In the genomic region with DNA sequence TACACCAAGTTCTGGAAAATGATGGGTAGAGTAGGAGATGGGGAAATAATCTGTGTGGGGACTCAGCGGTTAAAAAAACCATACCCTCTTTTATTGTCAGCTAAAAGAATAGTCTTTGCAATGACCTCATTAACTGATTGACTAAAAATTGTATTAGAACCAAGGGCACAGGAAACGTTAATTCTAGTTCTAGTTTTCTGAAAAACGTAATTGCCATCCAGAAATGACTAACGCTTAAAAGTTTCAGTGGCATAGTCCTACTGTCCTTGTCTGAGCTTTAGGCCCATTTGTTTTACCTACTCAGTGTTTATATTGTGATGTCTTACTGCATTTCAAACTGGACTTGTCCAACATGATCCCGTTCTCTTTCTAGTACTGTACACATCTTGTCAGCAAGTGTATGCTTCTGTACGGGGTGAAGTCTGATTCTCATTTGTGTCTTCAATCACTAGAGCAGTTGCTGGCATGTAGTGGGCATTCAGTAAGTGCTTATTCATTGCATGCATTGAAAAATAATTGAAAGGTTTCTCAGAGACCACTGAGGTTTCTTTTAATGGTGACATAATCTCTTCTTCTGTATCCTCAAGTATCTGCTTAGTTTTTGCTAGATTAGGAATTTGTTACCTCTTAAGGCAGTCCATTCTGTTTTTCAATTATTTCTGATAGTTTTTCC, we compare ENCODE assay signal across 22 cellular contexts.
A peak's percentile ranks its signal among the peaks of the same experiment; 100 is the strongest.
DNase-seq lines count a peak whose midpoint lies in the region; ATAC-seq and TF ChIP-seq lines count a peak whose summit lies in the region.
"Had no signal": no experiment of that assay in that cellular context is flagged by ENCODE, and none has a peak within 500 bp of the region (broad histone marks: within the 10 kb centered on the region; RNA-seq: fewer than 3 reads in every experiment).

No MANE protein-coding gene starts in this region.

- DNase-seq in natural killer cell treated with Interleukin-12 subunit alpha and Interleukin-12 subunit beta and Interleukin-15 and Interleukin-18, amount 100 ng/mL, for 72 hours (ENCODE audit: low spot score): no peak
- DNase-seq in natural killer cell: no peak
- DNase-seq in stimulated activated effector memory CD8-positive, alpha-beta T cell treated with anti-CD3 and anti-CD28 coated beads, Interleukin-12 subunit alpha, Interleukin-12 subunit beta, amount 100 ng/mL, for 72 hours (ENCODE audit: low spot score in 2 of 2): no peak
- DNase-seq in Peyer's patch: no peak
- DNase-seq in NCI-H1105 (lab: John Stamatoyannopoulos, UW): no peak
- no peak for DNase-seq in activated CD4-positive, CD25-positive, alpha-beta regulatory T cell (lab: John Stamatoyannopoulos, UW)
- DNase-seq: ACHN; activated CD4-positive, alpha-beta T cell treated with anti-CD3 and anti-CD28 coated beads for 4 hours; activated CD8-positive, alpha-beta memory T cell treated with anti-CD3 and anti-CD28 coated beads, Interleukin-2, amount 50 U/mL, for 48 hours; amniotic stem cell; Calu3; IMR-90; MG63; NCI-H1436 treated with DMSO at 0.1 percent for 48 hours; NCI-H69; stimulated activated naive B cell treated with anti-CD40 and anti-IgM and Interleukin-4, amounts not matched to agents 10 μg/mL and 1 μg/mL and 100 μg/mL, for 72 hours had no signal

- H3K9me3 Mint-ChIP-seq in natural killer cell treated with Interleukin-12 subunit alpha and Interleukin-12 subunit beta and Interleukin-15 and Interleukin-18, amount 100 ng/mL, for 72 hours: no peaks in the 10 kb centered on the region
- peaks cover 0 to 2% of the 10 kb centered on the region in 2 donors for H3K9me3 Mint-ChIP-seq in natural killer cell
- peaks cover 9% of the 10 kb centered on the region for H3K9me3 Mint-ChIP-seq in stimulated activated effector memory CD8-positive, alpha-beta T cell treated with anti-CD3 and anti-CD28 coated beads, Interleukin-12 subunit alpha, Interleukin-12 subunit beta, amount 100 ng/mL, for 72 hours

- H3K4me1 ChIP-seq in Peyer's patch: no peaks in the 10 kb centered on the region

- no peak overlapping the region for H3K4me3 ChIP-seq in Peyer's patch
- H3K4me3 ChIP-seq: BLaER1 treated with 17β-estradiol and CSF1 and Interleukin-3, amounts not matched to agents 10 nM and 100 nM; cardiac muscle cell; GM23338; MG63 had no signal

- H3K27me3 Mint-ChIP-seq in natural killer cell treated with Interleukin-12 subunit alpha and Interleukin-12 subunit beta and Interleukin-15 and Interleukin-18, amount 100 ng/mL, for 72 hours: no peaks in the 10 kb centered on the region
- H3K27me3 Mint-ChIP-seq in natural killer cell (ENCODE audit: low read depth in 2 of 2): no peaks in the 10 kb centered on the region
- H3K27me3 Mint-ChIP-seq: stimulated activated naive B cell treated with anti-CD40 and anti-IgM and Interleukin-4, amounts not matched to agents 10 μg/mL and 1 μg/mL and 100 μg/mL, for 72 hours had no signal

- peaks cover 10 to 22% of the 10 kb centered on the region in 2 donors for H3K4me1 Mint-ChIP-seq in natural killer cell treated with Interleukin-12 subunit alpha and Interleukin-12 subunit beta and Interleukin-15 and Interleukin-18, amount 100 ng/mL, for 72 hours (ENCODE audit: low read depth in 2 of 2)
- peaks cover 16 to 18% of the 10 kb centered on the region in 2 donors for H3K4me1 Mint-ChIP-seq in natural killer cell
- peaks cover 27% of the 10 kb centered on the region for H3K4me1 Mint-ChIP-seq in stimulated activated effector memory CD8-positive, alpha-beta T cell treated with anti-CD3 and anti-CD28 coated beads, Interleukin-12 subunit alpha, Interleukin-12 subunit beta, amount 100 ng/mL, for 72 hours
- H3K4me1 Mint-ChIP-seq: GM23338; stimulated activated naive B cell treated with anti-CD40 and anti-IgM and Interleukin-4, amounts not matched to agents 10 μg/mL and 1 μg/mL and 100 μg/mL, for 72 hours had no signal

- no peak overlapping the region for H3K27ac ChIP-seq in Peyer's patch
- H3K27ac ChIP-seq: BLaER1 treated with 17β-estradiol and CSF1 and Interleukin-3, amounts not matched to agents 10 nM and 100 nM; cardiac muscle cell had no signal

- no peaks in the 10 kb centered on the region for H3K36me3 ChIP-seq in Peyer's patch
- H3K36me3 ChIP-seq: cardiac muscle cell had no signal

- H3K9me3 ChIP-seq in Peyer's patch: peaks cover 0 to 5% (median 0%) of the 10 kb centered on the region in 4 donors

- peaks cover 29% of the 10 kb centered on the region for H3K36me3 Mint-ChIP-seq in natural killer cell treated with Interleukin-12 subunit alpha and Interleukin-12 subunit beta and Interleukin-15 and Interleukin-18, amount 100 ng/mL, for 72 hours
- H3K36me3 Mint-ChIP-seq in natural killer cell: peaks cover 19% of the 10 kb centered on the region
- peaks cover 6% of the 10 kb centered on the region for H3K36me3 Mint-ChIP-seq in stimulated activated effector memory CD8-positive, alpha-beta T cell treated with anti-CD3 and anti-CD28 coated beads, Interleukin-12 subunit alpha, Interleukin-12 subunit beta, amount 100 ng/mL, for 72 hours

- TF ChIP-seq CTCF in natural killer cell (IDR thresholded peaks at IDR 0.05): no peak
- no peak for TF ChIP-seq CTCF in Peyer's patch (IDR thresholded peaks at IDR 0.05)

- peak overlapping the region in 1 of 2 donors; percentile 40 for H3K27ac Mint-ChIP-seq in natural killer cell treated with Interleukin-12 subunit alpha and Interleukin-12 subunit beta and Interleukin-15 and Interleukin-18, amount 100 ng/mL, for 72 hours
- H3K27ac Mint-ChIP-seq in natural killer cell: no peak overlapping the region
- H3K27ac Mint-ChIP-seq in stimulated activated effector memory CD8-positive, alpha-beta T cell treated with anti-CD3 and anti-CD28 coated beads, Interleukin-12 subunit alpha, Interleukin-12 subunit beta, amount 100 ng/mL, for 72 hours: no peak overlapping the region
- H3K27ac Mint-ChIP-seq: GM23338; stimulated activated naive B cell treated with anti-CD40 and anti-IgM and Interleukin-4, amounts not matched to agents 10 μg/mL and 1 μg/mL and 100 μg/mL, for 72 hours had no signal

- H3K4me3 Mint-ChIP-seq in natural killer cell treated with Interleukin-12 subunit alpha and Interleukin-12 subunit beta and Interleukin-15 and Interleukin-18, amount 100 ng/mL, for 72 hours: peak overlapping the region; percentile 56
- H3K4me3 Mint-ChIP-seq in natural killer cell: no peak overlapping the region
- no peak overlapping the region for H3K4me3 Mint-ChIP-seq in stimulated activated effector memory CD8-positive, alpha-beta T cell treated with anti-CD3 and anti-CD28 coated beads, Interleukin-12 subunit alpha, Interleukin-12 subunit beta, amount 100 ng/mL, for 72 hours
- H3K4me3 Mint-ChIP-seq: GM23338; neural crest cell; stimulated activated naive B cell treated with anti-CD40 and anti-IgM and Interleukin-4, amounts not matched to agents 10 μg/mL and 1 μg/mL and 100 μg/mL, for 72 hours had no signal

- TF ChIP-seq POLR2A in Peyer's patch (IDR thresholded peaks at IDR 0.05): no peak

- no peaks in the 10 kb centered on the region for H3K27me3 ChIP-seq in Peyer's patch
- H3K27me3 ChIP-seq: BLaER1 treated with 17β-estradiol and CSF1 and Interleukin-3, amounts not matched to agents 10 nM and 100 nM; cardiac muscle cell; MG63 had no signal

- intact Hi-C loops in natural killer cell (cut with micrococcal nuclease): no loop called here

- ATAC-seq in natural killer cell treated with Interleukin-12 subunit alpha and Interleukin-12 subunit beta and Interleukin-15 and Interleukin-18, amount 100 ng/mL, for 72 hours: peak in 1 of 2 donors; percentile 76
- no peak for ATAC-seq in natural killer cell
- ATAC-seq in GM21367 (IDR thresholded peaks at IDR 0.05; ENCODE audit: unreplicated experiment): peak; percentile 66
- ATAC-seq in HG02973 (IDR thresholded peaks at IDR 0.05; ENCODE audit: unreplicated experiment): peak; percentile 61
- peak; percentile 92 for ATAC-seq in stimulated activated effector memory CD8-positive, alpha-beta T cell treated with anti-CD3 and anti-CD28 coated beads, Interleukin-12 subunit alpha, Interleukin-12 subunit beta, amount 100 ng/mL, for 72 hours
- ATAC-seq: GM23338; stimulated activated naive B cell treated with anti-CD40 and anti-IgM and Interleukin-4, amounts not matched to agents 10 μg/mL and 1 μg/mL and 100 μg/mL, for 72 hours had no signal

Comparison
In these comparisons a context has a peak if more than half of its experiments do, and no peak if none do; other contexts are left out.
1. ATAC-seq: peak in GM21367 (single experiment), HG02973 (single experiment) and stimulated activated effector memory CD8-positive, alpha-beta T cell treated with anti-CD3 and anti-CD28 coated beads, Interleukin-12 subunit alpha, Interleukin-12 subunit beta, amount 100 ng/mL, for 72 hours (single experiment); none in natural killer cell (0 of 3).